In the genomic region with DNA sequence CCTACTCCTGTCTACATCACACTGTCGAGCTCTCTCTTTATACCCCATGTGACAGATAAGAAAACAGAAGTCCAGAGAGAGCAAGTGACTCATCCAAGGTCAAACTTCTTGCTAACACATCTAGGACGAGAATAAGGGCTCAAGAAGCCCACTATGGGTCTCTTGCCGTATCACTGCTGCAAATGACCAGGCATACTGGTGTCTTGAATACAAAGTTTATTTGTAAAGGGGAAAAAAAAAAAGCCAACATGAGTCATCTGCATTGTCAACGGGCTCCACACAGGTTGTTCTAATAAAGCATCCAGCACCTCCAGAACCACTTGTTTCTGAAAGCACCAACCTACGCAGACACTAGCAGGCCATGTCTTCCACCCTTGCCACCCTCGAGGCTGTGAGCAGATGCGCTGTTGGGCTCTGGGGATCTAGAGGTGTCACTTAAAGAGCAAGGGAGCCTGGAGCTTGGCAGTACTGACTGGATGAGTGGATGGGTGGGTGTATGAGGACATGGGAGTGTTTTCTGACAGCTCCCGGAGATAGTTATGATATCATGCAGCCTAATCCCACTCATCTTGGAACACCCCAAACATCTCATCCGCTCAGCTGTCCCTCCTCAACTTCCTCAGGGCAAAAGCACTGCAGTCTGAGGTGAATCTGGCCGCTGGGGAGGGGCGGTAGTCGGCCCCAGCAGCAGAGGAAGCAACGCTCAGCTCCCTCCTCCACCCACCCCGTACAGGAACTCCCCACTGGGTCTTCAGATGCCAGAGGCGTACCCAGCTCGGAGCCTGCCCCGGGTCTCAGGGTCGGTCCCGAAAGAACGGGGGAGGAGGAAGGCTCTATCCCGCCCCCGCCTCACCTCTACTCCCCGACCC, we compare ENCODE assay signal across 8 cellular contexts. TPM values are rescaled to one million over a fixed set of nuclear protein-coding genes. Genes with fewer than 3 reads are reported as not detected.
DNase-seq lines count a peak whose midpoint lies in the region; ATAC-seq, FAIRE-seq and TF ChIP-seq lines count a peak whose summit lies in the region.

No MANE protein-coding gene starts in this region.

- in situ Hi-C loops in HepG2 (cut with HindIII; ENCODE audit: extremely low pct_ligation_motif_present, low pct_unique_long_range_greater_than_20kb) = loop anchor here (5.0 kb wide), 1 partner anchor 305 kb away; no protein-coding TSS in a partner anchor

- WGBS in HepG2 (ENCODE audit: low lambda C conversion rate) = 2% methylated on average over 12 of the region's 23 CpGs

- peak overlapping the region; percentile 59 for H2AFZ ChIP-seq in HepG2 (ENCODE audit: low read length)

- peaks cover 30% of the 10 kb centered on the region for H3K79me2 ChIP-seq in HepG2 (ENCODE audit: insufficient read depth, low read length)

- FAIRE-seq in HepG2 (lab: Jason Lieb, UNC) = peak; percentile 55

- no peak for TF ChIP-seq CTCF in LNCaP clone FGC (IDR thresholded peaks at IDR 0.05; ENCODE audit: control insufficient read depth, extremely low read depth, insufficient read depth)
- TF ChIP-seq CTCF in VCaP (conservative IDR thresholded peaks at IDR 0.05) = no peak
- TF ChIP-seq CTCF in HepG2 (CRISPR knock-in tag; IDR thresholded peaks at IDR 0.05) = no peak

- intact Hi-C loops in HepG2 (cut with micrococcal nuclease; ENCODE audit: unreplicated experiment) = loop anchor here (1.0 to 2.0 kb wide), 4 partner anchors 12 to 191 kb away; no protein-coding TSS in a partner anchor

- H3K4me3 ChIP-seq in LNCaP clone FGC (ENCODE audit: low read depth, low read length) (peak overlapping the region; percentile 66), HepG2 (replicated peaks in 1 of 3; ENCODE audit: insufficient read depth in 1 of 3, low read depth in 2 of 3, low read length in 3 of 3) (peak overlapping the region; percentile 77 to 83 (median 79))

- TF ChIP-seq EP300 in HepG2 (IDR thresholded peaks at IDR 0.05; ENCODE audit: low read depth in 2 of 2, low read length in 2 of 2) (no peak), HepG2 (CRISPR knock-in tag; IDR thresholded peaks at IDR 0.05; ENCODE audit: borderline replicate concordance) (no peak)

- peak; percentile 69 for ATAC-seq in HepG2

- H3K36me3 ChIP-seq in HepG2 (replicated peaks in 1 of 2; ENCODE audit: control insufficient read depth in 1 of 2, insufficient read depth in 2 of 2, low read length in 2 of 2) = no peaks in the 10 kb centered on the region

- POLR2A ChIA-PET in HepG2 (lab: Yijun Ruan, JAX) = interaction anchor here (0.8 to 3.0 kb wide), 11 partner anchors 11 to 306 kb away, joined by 3 to 39 read pairs (median 4); a partner anchor contains a TSS

- TF ChIP-seq POLR2A in HepG2 (IDR thresholded peaks at IDR 0.05; ENCODE audit: insufficient read depth in 1 of 2, low read depth in 2 of 2, low read length in 2 of 2) = no peak; a peak in 2 of 4 replicates

- H4K20me1 ChIP-seq in HepG2 (ENCODE audit: insufficient read depth, low read length) = no peaks in the 10 kb centered on the region

- H3K27me3 ChIP-seq in HepG2 (ENCODE audit: control insufficient read depth in 1 of 2, insufficient read depth in 2 of 2, low read length in 2 of 2) = peaks cover 0 to 7% of the 10 kb centered on the region in 2 experiments; a peak in 1 of 5 replicates

- no peaks in the 10 kb centered on the region for H3K9me3 ChIP-seq in HepG2 (ENCODE audit: low read length)

- peak overlapping the region; percentile 69 for H3K9ac ChIP-seq in HepG2 (ENCODE audit: insufficient read depth, low read depth, low read length)

- TF ChIP-seq RAD21 in HepG2 (CRISPR knock-in tag; IDR thresholded peaks at IDR 0.05) = no peak

- peak overlapping the region; percentile 80 for H3K4me2 ChIP-seq in HepG2 (ENCODE audit: low read depth, low read length)

- peak; percentile 28 for DNase-seq in NCI-H146 (lab: John Stamatoyannopoulos, UW)
- no peak for DNase-seq in NCI-H146 treated with DMSO at 0.1 percent for 48 hours (lab: John Stamatoyannopoulos, UW; ENCODE audit: unreplicated experiment)
- peak; percentile 54 for DNase-seq in HCEC 1CT
- DNase-seq in LNCaP clone FGC (ENCODE audit: low read depth) = no peak
- peak; percentile 59 for DNase-seq in dermis blood vessel endothelial cell
- DNase-seq in HepG2 (ENCODE audit: low spot score) = peak; percentile 62
- peak; percentile 17 to 24 for DNase-seq in stimulated activated CD4-positive, alpha-beta T cell treated with anti-CD3 and anti-CD28 coated beads, Interleukin-4, amount 100 ng/mL, for 48 hours (ENCODE audit: low read depth in 2 of 2)

- peaks cover 56% of the 10 kb centered on the region for H3K4me1 ChIP-seq in HepG2 (ENCODE audit: insufficient read depth, low read length)

- no TSS peak for BruUV-seq in HepG2 (replicated peaks; lab: Mats Ljungman, UMichigan)

- CTCF ChIA-PET in HepG2 (lab: Yijun Ruan, JAX; ENCODE audit: low intra/inter-chr PET ratio, low total read pairs) = interaction anchor here (1.3 kb wide), 1 partner anchor 169 kb away, joined by 3 read pairs; no protein-coding TSS in a partner anchor

- peak overlapping the region; percentile 99 for H3K27ac ChIP-seq in VCaP
- H3K27ac ChIP-seq in HepG2 (ENCODE audit: extremely low read length, insufficient read depth, low read length) = peak overlapping the region; percentile 67

TF ChIP-seq in HepG2, 621 proteins besides CTCF, POLR2A, EP300 and RAD21 (continues in another document):
- TF ChIP-seq ZNF317 (CRISPR knock-in tag; IDR thresholded peaks at IDR 0.05) (0 out of 2 replicates have a peak, but pooled peaks have one; percentile 34), ZNF557 (CRISPR knock-in tag; IDR thresholded peaks at IDR 0.05) (no peak), FOSL1 (CRISPR knock-in tag; IDR thresholded peaks at IDR 0.05; ENCODE audit: borderline replicate concordance) (peak; percentile 72), SALL1 (CRISPR knock-in tag; IDR thresholded peaks at IDR 0.05) (0 out of 2 replicates have a peak, but pooled peaks have one; percentile 30), JUNB (CRISPR knock-in tag; IDR thresholded peaks at IDR 0.05; ENCODE audit: borderline replicate concordance) (peak; percentile 63; the same call in 1 of the 2 replicates)
- TF ChIP-seq, protein P1, sequence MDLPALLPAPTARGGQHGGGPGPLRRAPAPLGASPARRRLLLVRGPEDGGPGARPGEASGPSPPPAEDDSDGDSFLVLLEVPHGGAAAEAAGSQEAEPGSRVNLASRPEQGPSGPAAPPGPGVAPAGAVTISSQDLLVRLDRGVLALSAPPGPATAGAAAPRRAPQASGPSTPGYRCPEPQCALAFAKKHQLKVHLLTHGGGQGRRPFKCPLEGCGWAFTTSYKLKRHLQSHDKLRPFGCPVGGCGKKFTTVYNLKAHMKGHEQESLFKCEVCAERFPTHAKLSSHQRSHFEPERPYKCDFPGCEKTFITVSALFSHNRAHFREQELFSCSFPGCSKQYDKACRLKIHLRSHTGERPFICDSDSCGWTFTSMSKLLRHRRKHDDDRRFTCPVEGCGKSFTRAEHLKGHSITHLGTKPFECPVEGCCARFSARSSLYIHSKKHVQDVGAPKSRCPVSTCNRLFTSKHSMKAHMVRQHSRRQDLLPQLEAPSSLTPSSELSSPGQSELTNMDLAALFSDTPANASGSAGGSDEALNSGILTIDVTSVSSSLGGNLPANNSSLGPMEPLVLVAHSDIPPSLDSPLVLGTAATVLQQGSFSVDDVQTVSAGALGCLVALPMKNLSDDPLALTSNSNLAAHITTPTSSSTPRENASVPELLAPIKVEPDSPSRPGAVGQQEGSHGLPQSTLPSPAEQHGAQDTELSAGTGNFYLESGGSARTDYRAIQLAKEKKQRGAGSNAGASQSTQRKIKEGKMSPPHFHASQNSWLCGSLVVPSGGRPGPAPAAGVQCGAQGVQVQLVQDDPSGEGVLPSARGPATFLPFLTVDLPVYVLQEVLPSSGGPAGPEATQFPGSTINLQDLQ (CRISPR knock-in tag; IDR thresholded peaks at IDR 0.05) = peak; percentile 65; the same call in 1 of the 2 replicates

RNA-seq across cellular contexts. Expression of a gene that starts 1.1 kb away (rescaled TPM):
- total RNA-seq in dermis blood vessel endothelial cell (6.2 and 25.5 TPM in 2 replicates), HepG2 (2016; rRNA removed; fragmentation: Illumina TruSeq; extraction: Trizol) (26.8 and 28.5 TPM in 2 replicates)
- total RNA-seq in HepG2 (2016; cell fraction: cytosol; rRNA removed; fragmentation: Illumina TruSeq; extraction: Trizol; ENCODE audit: low read depth) = 32.8 and 44.9 TPM in 2 replicates
- total RNA-seq in HepG2 (2016; cell fraction: insoluble cytoplasmic fraction; rRNA removed; fragmentation: Illumina TruSeq; extraction: Trizol) = 24.0 and 27.8 TPM in 2 replicates
- 39.9 and 58.1 TPM in 2 replicates for total RNA-seq in HepG2 (2016; cell fraction: membrane; rRNA removed; fragmentation: Illumina TruSeq; extraction: Trizol)
- total RNA-seq in HepG2 (2016; cell fraction: nucleus; rRNA removed; fragmentation: Illumina TruSeq; extraction: Trizol) = 9.4 and 14.7 TPM in 2 replicates
- polyA plus RNA-seq in HepG2 (2011; rRNA removed) = 10.6 and 11.7 TPM in 2 replicates
- 8.0 and 8.3 TPM in 2 replicates for polyA plus RNA-seq in HepG2 (2011; cell fraction: cytosol; rRNA removed)
- polyA plus RNA-seq in HepG2 (2011; cell fraction: nucleus; rRNA removed) = 7.7 and 10.0 TPM in 2 replicates
- polyA plus RNA-seq in HepG2 (2012) = 19.1 and 21.9 TPM in 2 replicates
- polyA plus RNA-seq in HepG2 (2016; cell fraction: cytosol; fragmentation: Illumina TruSeq; extraction: Trizol; ENCODE audit: low read depth) = 45.6 and 73.6 TPM in 2 replicates
- 34.5 and 47.2 TPM in 2 replicates for polyA plus RNA-seq in HepG2 (2016; cell fraction: insoluble cytoplasmic fraction; fragmentation: Illumina TruSeq; extraction: Trizol; ENCODE audit: low read depth)
- 48.5 and 75.7 TPM in 2 replicates for polyA plus RNA-seq in HepG2 (2016; cell fraction: membrane; fragmentation: Illumina TruSeq; extraction: Trizol; ENCODE audit: low read depth)
- polyA plus RNA-seq in HepG2 (2016; cell fraction: nucleus; fragmentation: Illumina TruSeq; extraction: Trizol; ENCODE audit: insufficient read depth, low read depth) = 26.9 and 36.1 TPM in 2 replicates
- 1.9 and 16.7 TPM in 2 replicates for polyA minus RNA-seq in HepG2 (2011; rRNA and poly(A)+ RNA removed; ENCODE audit: low replicate concordance)
- polyA minus RNA-seq in HepG2 (2011; cell fraction: cytosol; rRNA and poly(A)+ RNA removed) = 3.5 TPM in 1 of 2 replicates, not detected in the other
- polyA minus RNA-seq in HepG2 (2011; cell fraction: nucleus; rRNA and poly(A)+ RNA removed) = 2.2 and 6.6 TPM in 2 replicates

Comparison
In these comparisons a context has a peak if more than half of its experiments do, and no peak if none do; other contexts are left out.
1. DNase-seq: peak in NCI-H146 (single experiment), HCEC 1CT (single experiment), dermis blood vessel endothelial cell (single experiment), HepG2 (single experiment) and stimulated activated CD4-positive, alpha-beta T cell treated with anti-CD3 and anti-CD28 coated beads, Interleukin-4, amount 100 ng/mL, for 48 hours (2 of 2); none in NCI-H146 treated with DMSO at 0.1 percent for 48 hours (single experiment) and LNCaP clone FGC (single experiment).